In the genomic region with DNA sequence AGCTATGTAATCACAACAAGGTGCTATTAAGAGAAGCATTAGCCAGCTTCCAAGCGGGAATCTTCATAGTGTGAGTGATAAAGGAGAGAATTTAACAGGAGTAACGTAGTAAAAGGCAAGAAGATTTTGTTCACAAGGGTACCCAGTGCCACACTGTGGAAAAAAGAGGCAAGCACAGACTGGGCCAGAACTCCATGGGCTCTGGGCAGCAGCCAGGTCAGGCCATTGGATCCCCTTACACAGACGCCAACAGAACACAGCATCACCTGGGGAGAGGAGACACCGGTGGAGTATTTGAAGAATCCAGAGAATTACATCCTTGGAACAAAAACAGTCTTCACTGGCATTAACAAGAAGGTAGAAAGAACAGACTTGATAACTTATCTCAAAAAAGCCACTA, we compare ENCODE assay signal across 16 cellular contexts. TPM values are rescaled to one million over a fixed set of nuclear protein-coding genes. Genes with fewer than 3 reads are reported as not detected.
DNase-seq lines count a peak whose midpoint lies in the region; ATAC-seq and TF ChIP-seq lines count a peak whose summit lies in the region.
"Had no signal": no experiment of that assay in that cellular context is flagged by ENCODE, and none has a peak within 500 bp of the region (broad histone marks: within the 10 kb centered on the region; RNA-seq: fewer than 3 reads in every experiment).

No MANE protein-coding gene starts in this region.

- in situ Hi-C loops in SK-MEL-5 (cut with HindIII; ENCODE audit: low pct_unique_long_range_greater_than_20kb, low sequenced_read_pairs), result no loop called here

- TF ChIP-seq CTCF in LNCAP (IDR thresholded peaks at IDR 0.05), result peak; percentile 38

- no peak for ATAC-seq in HG02885 (IDR thresholded peaks at IDR 0.05; ENCODE audit: poor library complexity, unreplicated experiment)
- ATAC-seq: activated CD8-positive, alpha-beta T cell treated with anti-CD3 and anti-CD28 coated beads, Interleukin-2, amount 10 ng/mL, durations not matched to agents 7 days and 5 days; GM12878 had no signal

- peak; percentile 63 for DNase-seq in DMS 273 (lab: John Stamatoyannopoulos, UW; ENCODE audit: unreplicated experiment)
- DNase-seq in DMS 273 treated with DMSO at 0.1 percent for 48 hours (lab: John Stamatoyannopoulos, UW), result no peak
- DNase-seq in SK-MEL-5 (ENCODE audit: low read depth, low spot score), result peak; percentile 13
- DNase-seq in left kidney (ENCODE audit: low read depth, low spot score), result peak; percentile 5
- DNase-seq in NCI-H187 treated with DMSO at 0.1 percent for 48 hours (lab: John Stamatoyannopoulos, UW), result no peak
- DNase-seq in T-helper 1 cell, result no peak
- DNase-seq: activated CD8-positive, alpha-beta T cell treated with anti-CD3 and anti-CD28 coated beads, Interleukin-2, amount 10 ng/mL, durations not matched to agents 7 days and 5 days; EL; H7; sigmoid colon had no signal

RNA-seq across cellular contexts. Expression of a gene that starts 21.2 kb away (rescaled TPM):
- not detected in 2 replicates for total RNA-seq in SK-MEL-5 (2014; rRNA removed; shearing (Covaris generic))
- not detected in 2 replicates for polyA plus RNA-seq in SK-MEL-5 (2015; cell fraction: cytosol; rRNA removed)
- not detected in 2 replicates for polyA plus RNA-seq in SK-MEL-5 (2015; cell fraction: nucleus; rRNA removed)
- total RNA-seq: activated CD8-positive, alpha-beta T cell treated with anti-CD3 and anti-CD28 coated beads, Interleukin-2, amount 10 ng/mL, durations not matched to agents 7 days and 5 days; GM12878; MCF 10A had no signal
- polyA plus RNA-seq: GM12878 had no signal

RNA-seq across cellular contexts. Expression of a gene that starts 47.7 kb away (rescaled TPM):
- not detected in 2 replicates for total RNA-seq in SK-MEL-5 (2014; rRNA removed; shearing (Covaris generic))
- polyA plus RNA-seq in SK-MEL-5 (2015; cell fraction: cytosol; rRNA removed), result not detected in 2 replicates
- polyA plus RNA-seq in SK-MEL-5 (2015; cell fraction: nucleus; rRNA removed), result not detected in 2 replicates
- total RNA-seq: activated CD8-positive, alpha-beta T cell treated with anti-CD3 and anti-CD28 coated beads, Interleukin-2, amount 10 ng/mL, durations not matched to agents 7 days and 5 days; frontal cortex; GM12878; MCF 10A; sigmoid colon had no signal
- polyA plus RNA-seq: GM12878, neural cell had no signal

Comparison
In these comparisons a context has a peak if more than half of its experiments do, and no peak if none do; other contexts are left out.
1. DNase-seq: peak in DMS 273 (single experiment), SK-MEL-5 (single experiment) and left kidney (single experiment); none in DMS 273 treated with DMSO at 0.1 percent for 48 hours (single experiment), NCI-H187 treated with DMSO at 0.1 percent for 48 hours (single experiment) and T-helper 1 cell (0 of 5).